8 cellular contexts compared by ENCODE assay signal in genomic region chr22:20418211-20418788, GRCh38. TPM values are rescaled to one million over a fixed set of nuclear protein-coding genes. Genes with fewer than 3 reads are reported as not detected.
DNase-seq lines count a peak whose midpoint lies in the region; TF ChIP-seq lines count a peak whose summit lies in the region.

No MANE protein-coding gene starts in this region.

- H3K36me3 Mint-ChIP-seq in Calu3 (ENCODE audit: insufficient read depth, unreplicated experiment) = no peaks in the 10 kb centered on the region

- H3K36me3 ChIP-seq in neuron (ENCODE audit: insufficient read depth, low read length) (no peaks in the 10 kb centered on the region), subcutaneous abdominal adipose tissue (ENCODE audit: control insufficient read depth in 5 of 5, insufficient read depth in 5 of 5, low read length in 5 of 5) (no peaks in the 10 kb centered on the region)

- no peak overlapping the region for H3K27ac Mint-ChIP-seq in Calu3 (ENCODE audit: unreplicated experiment)

- POLR2A ChIA-PET in RWPE1 (lab: Yijun Ruan, JAX; ENCODE audit: low non-redundant PET) = interaction anchor here (0.6 kb wide), 1 partner anchor 81 kb away, joined by 5 read pairs; no protein-coding TSS in a partner anchor

- H3K4me3 ChIP-seq in neuron (ENCODE audit: low read length) = peak overlapping the region; percentile 33
- H3K4me3 ChIP-seq in subcutaneous abdominal adipose tissue (ENCODE audit: low read depth in 1 of 5, low read length in 5 of 5) = peak overlapping the region in 4 of 5 donors; percentile 59 to 64 (median 60)

- H3K9me3 ChIP-seq in neuron (ENCODE audit: low read length) = no peaks in the 10 kb centered on the region
- H3K9me3 ChIP-seq in subcutaneous abdominal adipose tissue (ENCODE audit: control insufficient read depth in 5 of 5, low read length in 5 of 5) = no peaks in the 10 kb centered on the region

- H3K9me3 Mint-ChIP-seq in Calu3 (ENCODE audit: low read depth, unreplicated experiment) = no peaks in the 10 kb centered on the region

- no peak overlapping the region for H3K27ac ChIP-seq in RWPE1
- H3K27ac ChIP-seq in subcutaneous abdominal adipose tissue (ENCODE audit: low read depth, low read length) = no peak overlapping the region

- peak overlapping the region; percentile 62 for H3K4me3 Mint-ChIP-seq in Calu3 (ENCODE audit: low read depth, unreplicated experiment)

- peaks cover 12% of the 10 kb centered on the region for H3K4me1 ChIP-seq in neuron (ENCODE audit: insufficient read depth, low read length)
- H3K4me1 ChIP-seq in subcutaneous abdominal adipose tissue (ENCODE audit: control insufficient read depth in 5 of 5, insufficient read depth in 5 of 5, low read length in 5 of 5) = peaks cover 0 to 15% (median 13%) of the 10 kb centered on the region in 5 donors

- intact Hi-C loops in Calu3 (cut with micrococcal nuclease; ENCODE audit: unreplicated experiment) = loop anchor here (10.0 kb wide), 1 partner anchor 277 kb away; no protein-coding TSS in a partner anchor

- no TSS peak for BruUV-seq in Calu3 (replicated peaks; lab: Mats Ljungman, UMichigan)

- peak; percentile 72 for DNase-seq in Calu3
- DNase-seq in HuH-7 (ENCODE audit: low spot score) = peak; percentile 89
- peak; percentile 66 for DNase-seq in RWPE1 (ENCODE audit: low spot score)
- peak; percentile 58 for DNase-seq in activated gamma-delta T cell treated with anti-CD3 and anti-CD28 coated beads, Interleukin-2, amount 50 U/mL, for 16 hours (ENCODE audit: low read depth)
- peak; percentile 71 for DNase-seq in foreskin melanocyte
- DNase-seq in cortex of kidney (lab: John Stamatoyannopoulos, UW) = no peak

- CTCF ChIA-PET in Calu3 (lab: Charles Lee) (interaction anchor here (0.6 to 2.4 kb wide), 23 partner anchors 11 to 1219 kb away, joined by 3 to 48 read pairs (median 5); partner anchors contain the start of gene DGCR6L), RWPE1 (lab: Yijun Ruan, JAX) (interaction anchor here (0.6 to 1.0 kb wide), 11 partner anchors 9 to 227 kb away, joined by 3 to 7 read pairs (median 4); no protein-coding TSS in a partner anchor)

- peaks cover 29% of the 10 kb centered on the region for H3K27me3 Mint-ChIP-seq in Calu3 (ENCODE audit: unreplicated experiment)

- peaks cover 2% of the 10 kb centered on the region for H3K4me1 Mint-ChIP-seq in Calu3 (ENCODE audit: low read depth, unreplicated experiment)

- peak overlapping the region in 2 of 5 donors; percentile 62 to 64 for H3K9ac ChIP-seq in subcutaneous abdominal adipose tissue (ENCODE audit: low read length in 5 of 5)

- H2AFZ ChIP-seq in neuron (ENCODE audit: low read depth, low read length) = peak overlapping the region; percentile 34

- H3K27me3 ChIP-seq in neuron (ENCODE audit: insufficient read depth, low read length) = no peaks in the 10 kb centered on the region
- no peaks in the 10 kb centered on the region for H3K27me3 ChIP-seq in subcutaneous abdominal adipose tissue (ENCODE audit: control insufficient read depth in 5 of 5, insufficient read depth in 4 of 5, low read length in 5 of 5)

- peak; percentile 87 for TF ChIP-seq CTCF in Calu3 (IDR thresholded peaks at IDR 0.05; ENCODE audit: unreplicated experiment)
- TF ChIP-seq CTCF in RWPE1 (conservative IDR thresholded peaks at IDR 0.05; ENCODE audit: low read depth) = peak; percentile 88

RNA-seq across cellular contexts. Expression of gene SCARF2, which starts 19.3 kb away (rescaled TPM):
- total RNA-seq in Calu3 (2022) = 0.68 and 0.81 TPM in 2 replicates

RNA-seq across cellular contexts. Expression of gene ZNF74, which starts 24.3 kb away (rescaled TPM):
- 11.1 and 15.2 TPM in 2 replicates for total RNA-seq in Calu3 (2022)
